11 cellular contexts compared by ENCODE assay signal in the genomic region with DNA sequence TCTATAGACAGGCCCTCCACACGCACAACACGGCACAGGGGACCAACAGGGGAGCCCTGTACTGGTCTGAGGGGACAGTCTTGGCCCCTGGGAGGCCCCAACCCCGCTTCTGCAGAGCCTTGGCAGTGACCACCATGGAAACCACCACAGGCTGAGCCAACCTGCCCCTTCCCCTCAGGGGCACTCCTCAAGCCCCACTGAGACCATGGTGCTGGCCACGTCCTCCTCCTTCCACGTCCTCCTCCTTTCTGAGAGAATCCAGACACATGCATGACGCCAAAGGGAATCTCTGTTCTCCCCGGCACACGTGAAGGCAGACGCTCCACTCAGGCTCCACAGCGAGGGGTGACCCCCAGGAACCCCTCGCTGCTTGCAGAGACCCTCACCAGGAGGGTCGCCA. TPM values are rescaled to one million over a fixed set of nuclear protein-coding genes. Genes with fewer than 3 reads are reported as not detected.
DNase-seq lines count a peak whose midpoint lies in the region; ATAC-seq and TF ChIP-seq lines count a peak whose summit lies in the region.
"Had no signal": no experiment of that assay in that cellular context is flagged by ENCODE, and none has a peak within 500 bp of the region (broad histone marks: within the 10 kb centered on the region; RNA-seq: fewer than 3 reads in every experiment).

No MANE protein-coding gene starts in this region.

- H2AFZ ChIP-seq in mesenchymal stem cell (ENCODE audit: low read depth, low read length): no peak overlapping the region

- H2BK5ac ChIP-seq in mesenchymal stem cell (ENCODE audit: low read depth, low read length, poor library complexity, severe bottlenecking): no peak overlapping the region

- 88% methylated on average over 12 of the region's 12 CpGs for WGBS in mesenchymal stem cell

- H2BK15ac ChIP-seq in mesenchymal stem cell (ENCODE audit: low read depth, poor library complexity, severe bottlenecking): peak overlapping the region; percentile 45

- peaks cover 5% of the 10 kb centered on the region for H3K79me1 ChIP-seq in mesenchymal stem cell (replicated peaks; ENCODE audit: low read length, poor library complexity, severe bottlenecking)

- no peaks in the 10 kb centered on the region for H3K9me3 Mint-ChIP-seq in stimulated activated naive CD8-positive, alpha-beta T cell treated with anti-CD3 and anti-CD28 coated beads, Interleukin-15, Interleukin-2, amounts not matched to agents 100 ng/mL and 50 ng/mL, for 24 hours

- H3K4me2 ChIP-seq in mesenchymal stem cell (ENCODE audit: low read length, poor library complexity, severe bottlenecking): peak overlapping the region; percentile 84

- H3K18ac ChIP-seq in mesenchymal stem cell (ENCODE audit: low read depth in 1 of 2, low read length in 2 of 2): peak overlapping the region in 1 of 2 experiments; percentile 37

- no peak overlapping the region for H3K27ac ChIP-seq in mesenchymal stem cell (ENCODE audit: low read length, poor library complexity, severe bottlenecking)
- H3K27ac ChIP-seq: thoracic aorta had no signal

- H3K4me3 Mint-ChIP-seq in stimulated activated naive CD8-positive, alpha-beta T cell treated with anti-CD3 and anti-CD28 coated beads, Interleukin-15, Interleukin-2, amounts not matched to agents 100 ng/mL and 50 ng/mL, for 24 hours: peak overlapping the region; percentile 37

- ATAC-seq in stimulated activated naive CD8-positive, alpha-beta T cell treated with anti-CD3 and anti-CD28 coated beads, Interleukin-15, Interleukin-2, amounts not matched to agents 100 U/mL and 50 U/mL, for 24 hours: no peak
- ATAC-seq in GM21526 (IDR thresholded peaks at IDR 0.05; ENCODE audit: low FRiP score, unreplicated experiment): no peak
- ATAC-seq: left lobe of liver had no signal

- H3K9me3 ChIP-seq in adipocyte (ENCODE audit: control insufficient read depth, low read length): no peaks in the 10 kb centered on the region
- H3K9me3 ChIP-seq in mesenchymal stem cell (ENCODE audit: control insufficient read depth, low read length): peaks cover 8% of the 10 kb centered on the region
- H3K9me3 ChIP-seq: thoracic aorta had no signal

- DNase-seq in stimulated activated naive CD8-positive, alpha-beta T cell treated with anti-CD3 and anti-CD28 coated beads, Interleukin-15, Interleukin-2, amounts not matched to agents 100 U/mL and 50 U/mL, for 24 hours: no peak
- DNase-seq in adipocyte (ENCODE audit: low read depth) (no peak), mesenchymal stem cell (peak; percentile 7), GM20000 (ENCODE audit: low spot score) (no peak), ureter (ENCODE audit: low spot score) (no peak), NCI-H1436 (lab: John Stamatoyannopoulos, UW) (no peak)
- DNase-seq: NCI-H2107 had no signal

- H3K27me3 Mint-ChIP-seq in stimulated activated naive CD8-positive, alpha-beta T cell treated with anti-CD3 and anti-CD28 coated beads, Interleukin-15, Interleukin-2, amounts not matched to agents 100 ng/mL and 50 ng/mL, for 24 hours: no peaks in the 10 kb centered on the region

- peak overlapping the region in 1 of 2 experiments; percentile 46 for H3K23ac ChIP-seq in mesenchymal stem cell (ENCODE audit: low read length in 2 of 2)

- H3K36me3 ChIP-seq in adipocyte (ENCODE audit: control insufficient read depth, insufficient read depth, low read length, severe bottlenecking): peaks cover 40% of the 10 kb centered on the region
- H3K36me3 ChIP-seq in mesenchymal stem cell (ENCODE audit: control insufficient read depth in 1 of 2, insufficient read depth in 2 of 2, low read depth in 1 of 2, low read length in 2 of 2): peaks cover 46 to 49% of the 10 kb centered on the region in 2 experiments

- no peak overlapping the region for H3K4ac ChIP-seq in mesenchymal stem cell (ENCODE audit: low read depth in 1 of 2, low read length in 2 of 2)

- peaks cover 33% of the 10 kb centered on the region for H3K4me1 ChIP-seq in adipocyte (ENCODE audit: control insufficient read depth, insufficient read depth, low read length)
- peaks cover 51% of the 10 kb centered on the region for H3K4me1 ChIP-seq in mesenchymal stem cell (ENCODE audit: control insufficient read depth, insufficient read depth, low read depth, low read length)

- H2BK120ac ChIP-seq in mesenchymal stem cell (ENCODE audit: low read depth, low read length): no peak overlapping the region

- H2AK5ac ChIP-seq in mesenchymal stem cell (ENCODE audit: low read length, severe bottlenecking): no peak overlapping the region

- H2BK12ac ChIP-seq in mesenchymal stem cell (ENCODE audit: low read length in 2 of 2): no peak overlapping the region

- no peaks in the 10 kb centered on the region for H3K27me3 ChIP-seq in adipocyte (replicated peaks; ENCODE audit: control insufficient read depth, insufficient read depth, low read length)
- no peaks in the 10 kb centered on the region for H3K27me3 ChIP-seq in mesenchymal stem cell (ENCODE audit: control insufficient read depth in 1 of 2, insufficient read depth in 1 of 2, low read length in 2 of 2)

- peak overlapping the region; percentile 93 for H3K9ac ChIP-seq in adipocyte (ENCODE audit: low read length)
- peak overlapping the region; percentile 93 for H3K9ac ChIP-seq in mesenchymal stem cell (ENCODE audit: low read length)

- H3K27ac Mint-ChIP-seq in stimulated activated naive CD8-positive, alpha-beta T cell treated with anti-CD3 and anti-CD28 coated beads, Interleukin-15, Interleukin-2, amounts not matched to agents 100 ng/mL and 50 ng/mL, for 24 hours: peak overlapping the region; percentile 76

- H3K4me3 ChIP-seq in adipocyte (ENCODE audit: low read length) (peak overlapping the region; percentile 87), mesenchymal stem cell (ENCODE audit: insufficient read depth in 1 of 2, low read depth in 1 of 2, low read length in 2 of 2) (peak overlapping the region in 1 of 2 experiments; percentile 93)

- no peak overlapping the region for H4K91ac ChIP-seq in mesenchymal stem cell (ENCODE audit: low read length)

- no peak for TF ChIP-seq CTCF in GM20000 (IDR thresholded peaks at IDR 0.05; ENCODE audit: extremely low read depth, missing control alignments)

- peaks cover 33% of the 10 kb centered on the region for H3K36me3 Mint-ChIP-seq in stimulated activated naive CD8-positive, alpha-beta T cell treated with anti-CD3 and anti-CD28 coated beads, Interleukin-15, Interleukin-2, amounts not matched to agents 100 ng/mL and 50 ng/mL, for 24 hours (ENCODE audit: low read depth)

- peak overlapping the region in 1 of 2 experiments; percentile 91 for H3K14ac ChIP-seq in mesenchymal stem cell (ENCODE audit: low read length in 2 of 2)

- H3K4me1 Mint-ChIP-seq in stimulated activated naive CD8-positive, alpha-beta T cell treated with anti-CD3 and anti-CD28 coated beads, Interleukin-15, Interleukin-2, amounts not matched to agents 100 ng/mL and 50 ng/mL, for 24 hours (ENCODE audit: low read depth): peaks cover 54% of the 10 kb centered on the region

- no peak overlapping the region for H4K8ac ChIP-seq in mesenchymal stem cell (ENCODE audit: low read length)

RNA-seq across cellular contexts. Expression of a gene that starts 2.7 kb away (rescaled TPM):
- polyA plus RNA-seq in mesenchymal stem cell (2013, experiment 1 of 2): 10.2 TPM
- polyA plus RNA-seq in mesenchymal stem cell (2013, experiment 2 of 2): 10.1 TPM
- 41.5 TPM for total RNA-seq in ureter

RNA-seq across cellular contexts. Expression of a gene that starts 28.7 kb away (rescaled TPM):
- polyA plus RNA-seq in mesenchymal stem cell (2013, experiment 1 of 2): 11.3 TPM
- polyA plus RNA-seq in mesenchymal stem cell (2013, experiment 2 of 2): 11.2 TPM
- total RNA-seq in ureter: 13.6 TPM
